In the genomic region with DNA sequence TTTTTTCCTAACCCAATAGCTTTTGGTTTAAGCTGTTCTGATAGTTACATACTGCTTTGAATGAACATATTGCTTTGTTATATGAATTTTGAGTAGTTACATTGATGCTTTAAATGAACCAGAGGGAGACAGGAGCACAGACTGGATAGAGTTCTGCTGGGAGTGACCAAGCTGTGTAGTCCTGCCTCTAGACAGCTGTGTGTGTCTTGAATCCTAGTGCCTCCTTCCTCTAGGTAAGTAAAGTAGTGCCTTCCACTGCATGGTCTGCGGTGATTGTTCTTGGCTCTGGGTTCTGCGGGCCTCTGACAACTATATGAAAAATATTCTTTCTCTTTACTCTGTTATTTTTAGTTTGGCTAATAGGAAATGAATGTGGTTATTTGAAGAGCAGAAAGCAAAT, we compare ENCODE assay signal across 1 cellular context.
TF ChIP-seq lines count a peak whose summit lies in the region.

No MANE protein-coding gene starts in this region.

TF ChIP-seq in SK-N-SH, 30 proteins besides CTCF, POLR2A, EP300 and RAD21 (continued from another document):
- TF ChIP-seq, protein P1, sequence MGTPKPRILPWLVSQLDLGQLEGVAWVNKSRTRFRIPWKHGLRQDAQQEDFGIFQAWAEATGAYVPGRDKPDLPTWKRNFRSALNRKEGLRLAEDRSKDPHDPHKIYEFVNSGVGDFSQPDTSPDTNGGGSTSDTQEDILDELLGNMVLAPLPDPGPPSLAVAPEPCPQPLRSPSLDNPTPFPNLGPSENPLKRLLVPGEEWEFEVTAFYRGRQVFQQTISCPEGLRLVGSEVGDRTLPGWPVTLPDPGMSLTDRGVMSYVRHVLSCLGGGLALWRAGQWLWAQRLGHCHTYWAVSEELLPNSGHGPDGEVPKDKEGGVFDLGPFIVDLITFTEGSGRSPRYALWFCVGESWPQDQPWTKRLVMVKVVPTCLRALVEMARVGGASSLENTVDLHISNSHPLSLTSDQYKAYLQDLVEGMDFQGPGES (IDR thresholded peaks at IDR 0.05; ENCODE audit: low read depth, low read length): no peak
TF ChIP-seq in SK-N-SH: peak in this region for 0.
